Comparison of ENCODE assay signal across 13 cellular contexts in the genomic region with DNA sequence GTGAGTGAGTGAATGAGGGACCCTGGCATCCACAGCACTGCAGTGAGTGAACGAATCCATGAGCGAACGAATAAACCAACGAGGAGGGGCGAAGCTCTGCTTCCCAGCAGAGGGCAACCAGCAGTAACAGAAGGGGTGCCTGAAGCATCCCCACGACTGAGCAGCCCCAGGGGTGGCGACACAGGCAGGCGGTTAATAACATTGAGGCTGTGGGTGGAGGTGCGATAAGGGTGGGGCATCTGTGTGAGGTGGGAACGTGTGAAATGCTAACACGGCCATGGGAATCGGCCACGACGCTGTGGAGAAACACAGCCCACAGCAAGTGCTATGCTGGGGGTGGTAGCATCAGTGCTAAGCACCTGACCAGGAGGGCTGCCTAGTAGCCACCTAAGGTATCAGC.
A peak's percentile ranks its signal among the peaks of the same experiment; 100 is the strongest.
DNase-seq lines count a peak whose midpoint lies in the region; ATAC-seq and TF ChIP-seq lines count a peak whose summit lies in the region.
"Had no signal": no experiment of that assay in that cellular context is flagged by ENCODE, and none has a peak within 500 bp of the region (broad histone marks: within the 10 kb centered on the region; RNA-seq: fewer than 3 reads in every experiment).

No MANE protein-coding gene starts in this region.

- H2AFZ ChIP-seq in PC-3 (ENCODE audit: low read length): no peak overlapping the region
- H2AFZ ChIP-seq: GM23248 had no signal

- H3K4me2 ChIP-seq in PC-3 (ENCODE audit: low read length): no peak overlapping the region

- H3K4me3 Mint-ChIP-seq in CD8-positive, alpha-beta T cell: no peak overlapping the region
- peak overlapping the region in 1 of 7 donors; percentile 8 for H3K4me3 Mint-ChIP-seq in CD8-positive, alpha-beta memory T cell
- peak overlapping the region; percentile 50 to 65 for H3K4me3 Mint-ChIP-seq in effector memory CD8-positive, alpha-beta T cell
- peak overlapping the region; percentile 80 for H3K4me3 Mint-ChIP-seq in natural killer cell
- H3K4me3 Mint-ChIP-seq: CD14-positive monocyte, IgD-negative memory B cell had no signal

- TF ChIP-seq POLR2A in stomach (IDR thresholded peaks at IDR 0.05): no peak

- peaks cover 3% of the 10 kb centered on the region for H3K4me1 Mint-ChIP-seq in CD8-positive, alpha-beta T cell (ENCODE audit: low read depth)
- peaks cover 21 to 28% (median 24%) of the 10 kb centered on the region in 3 donors for H3K4me1 Mint-ChIP-seq in CD8-positive, alpha-beta memory T cell
- H3K4me1 Mint-ChIP-seq in effector memory CD8-positive, alpha-beta T cell (ENCODE audit: low read depth in 2 of 2): peaks cover 30% of the 10 kb centered on the region in 2 donors
- peaks cover 52 to 56% of the 10 kb centered on the region in 2 donors for H3K4me1 Mint-ChIP-seq in natural killer cell
- H3K4me1 Mint-ChIP-seq: CD14-positive monocyte had no signal

- DNase-seq in CD8-positive, alpha-beta T cell: peak in 2 of 7 experiments; percentile 4 to 19
- peak in 1 of 5 donors; percentile 30 for DNase-seq in CD8-positive, alpha-beta memory T cell
- DNase-seq in effector memory CD8-positive, alpha-beta T cell: peak; percentile 22 to 42 (median 31)
- DNase-seq in natural killer cell (peak; percentile 62), stomach (no peak), PC-3 (no peak)
- DNase-seq: Calu3, DMS 273 treated with DMSO at 0.1 percent for 48 hours, GM23248 had no signal

- H3F3A ChIP-seq in PC-3 (ENCODE audit: low read length, unreplicated experiment): no peaks in the 10 kb centered on the region

- H3K27ac Mint-ChIP-seq in CD8-positive, alpha-beta T cell: peak overlapping the region; percentile 74
- peak overlapping the region in 5 of 8 donors; percentile 4 to 64 (median 28) for H3K27ac Mint-ChIP-seq in CD8-positive, alpha-beta memory T cell
- peak overlapping the region; percentile 41 to 62 for H3K27ac Mint-ChIP-seq in effector memory CD8-positive, alpha-beta T cell
- H3K27ac Mint-ChIP-seq in natural killer cell: peak overlapping the region; percentile 72 to 80
- H3K27ac Mint-ChIP-seq: IgD-negative memory B cell had no signal

- no peaks in the 10 kb centered on the region for H3K27me3 ChIP-seq in CD8-positive, alpha-beta T cell (ENCODE audit: insufficient read depth, low read length)
- no peaks in the 10 kb centered on the region for H3K27me3 ChIP-seq in CD8-positive, alpha-beta memory T cell (ENCODE audit: insufficient read depth, low read length, poor library complexity, severe bottlenecking)
- H3K27me3 ChIP-seq in stomach (no peaks in the 10 kb centered on the region), PC-3 (ENCODE audit: low read length) (no peaks in the 10 kb centered on the region)

- H3K4me1 ChIP-seq in CD8-positive, alpha-beta T cell (ENCODE audit: insufficient read depth, low read length): no peaks in the 10 kb centered on the region
- peaks cover 4% of the 10 kb centered on the region for H3K4me1 ChIP-seq in CD8-positive, alpha-beta memory T cell (ENCODE audit: insufficient read depth, low read length)
- H3K4me1 ChIP-seq in stomach: no peaks in the 10 kb centered on the region
- no peaks in the 10 kb centered on the region for H3K4me1 ChIP-seq in PC-3 (ENCODE audit: insufficient read depth, low read length)

- peaks cover 3% of the 10 kb centered on the region for H3K36me3 ChIP-seq in CD8-positive, alpha-beta T cell (ENCODE audit: insufficient read depth, low read length)
- peaks cover 34% of the 10 kb centered on the region for H3K36me3 ChIP-seq in CD8-positive, alpha-beta memory T cell (ENCODE audit: insufficient read depth, low read length)
- H3K36me3 ChIP-seq in stomach: peaks cover 42 to 93% (median 91%) of the 10 kb centered on the region in 4 donors
- peaks cover 37% of the 10 kb centered on the region for H3K36me3 ChIP-seq in PC-3 (ENCODE audit: low read depth, low read length)

- WGBS in stomach, 5 donors: 80 to 88% (median 83%) methylated on average over 14 of the region's 14 CpGs

- no peak for ATAC-seq in CD8-positive, alpha-beta T cell
- peak; percentile 98 for ATAC-seq in effector memory CD8-positive, alpha-beta T cell (replicated peaks)
- ATAC-seq in natural killer cell: peak; percentile 90 to 98 (median 96)
- ATAC-seq in PC-3: no peak
- no peak for ATAC-seq in HG02571 (IDR thresholded peaks at IDR 0.05; ENCODE audit: unreplicated experiment)
- ATAC-seq: HCT116 had no signal

- H3K79me2 ChIP-seq in PC-3 (ENCODE audit: low read length): no peaks in the 10 kb centered on the region

- H4K20me1 ChIP-seq in PC-3 (ENCODE audit: low read length): no peaks in the 10 kb centered on the region

- H3K27ac ChIP-seq in CD8-positive, alpha-beta T cell (ENCODE audit: low read depth, low read length): no peak overlapping the region
- H3K27ac ChIP-seq in CD8-positive, alpha-beta memory T cell (ENCODE audit: low read depth, low read length): no peak overlapping the region
- H3K27ac ChIP-seq in stomach (no peak overlapping the region), PC-3 (ENCODE audit: low read length) (no peak overlapping the region)
- H3K27ac ChIP-seq: GM23248 had no signal

- no peak for TF ChIP-seq EP300 in stomach (IDR thresholded peaks at IDR 0.05)

- peaks cover 13% of the 10 kb centered on the region for H3K9me3 Mint-ChIP-seq in CD8-positive, alpha-beta T cell
- peaks cover 6 to 33% (median 25%) of the 10 kb centered on the region in 5 donors for H3K9me3 Mint-ChIP-seq in CD8-positive, alpha-beta memory T cell
- peaks cover 4 to 26% of the 10 kb centered on the region in 2 donors for H3K9me3 Mint-ChIP-seq in effector memory CD8-positive, alpha-beta T cell
- peaks cover 6 to 12% of the 10 kb centered on the region in 2 donors for H3K9me3 Mint-ChIP-seq in natural killer cell

- no peak for TF ChIP-seq CTCF in CD8-positive, alpha-beta T cell (IDR thresholded peaks at IDR 0.05)
- TF ChIP-seq CTCF in natural killer cell (IDR thresholded peaks at IDR 0.05): no peak
- TF ChIP-seq CTCF in stomach (IDR thresholded peaks at IDR 0.05): no peak
- TF ChIP-seq CTCF in PC-3 (conservative IDR thresholded peaks at IDR 0.05; ENCODE audit: low read depth, low read length): no peak

- POLR2A ChIA-PET in CD8-positive, alpha-beta T cell (lab: Charles Lee): no interaction called here
- POLR2A ChIA-PET in CD8-positive, alpha-beta memory T cell (lab: Charles Lee): no interaction called here
- POLR2A ChIA-PET in PC-3 (lab: Charles Lee; ENCODE audit: unreplicated experiment): no interaction called here

- CTCF ChIA-PET in CD8-positive, alpha-beta T cell (lab: Charles Lee): no interaction called here
- CTCF ChIA-PET in CD8-positive, alpha-beta memory T cell (lab: Charles Lee): no interaction called here
- CTCF ChIA-PET in PC-3 (lab: Charles Lee): no interaction called here

- no peaks in the 10 kb centered on the region for H3K9me2 ChIP-seq in PC-3 (replicated peaks; ENCODE audit: low read length)

- H3K9me3 ChIP-seq in CD8-positive, alpha-beta T cell (ENCODE audit: low read length): peaks cover 5% of the 10 kb centered on the region
- H3K9me3 ChIP-seq in CD8-positive, alpha-beta memory T cell (ENCODE audit: low read length): peaks cover 5% of the 10 kb centered on the region
- H3K9me3 ChIP-seq in stomach (peaks cover 5 to 23% (median 17%) of the 10 kb centered on the region in 4 donors), PC-3 (ENCODE audit: low read length) (no peaks in the 10 kb centered on the region)

- H3K4me3 ChIP-seq in CD8-positive, alpha-beta T cell (ENCODE audit: low read depth, low read length): no peak overlapping the region
- H3K4me3 ChIP-seq in CD8-positive, alpha-beta memory T cell (ENCODE audit: low read length): no peak overlapping the region
- H3K4me3 ChIP-seq in stomach (no peak overlapping the region), PC-3 (ENCODE audit: low read length) (no peak overlapping the region)
- H3K4me3 ChIP-seq: GM23248 had no signal

- intact Hi-C loops in CD8-positive, alpha-beta T cell (cut with DNase I, micrococcal nuclease): no loop called here
- intact Hi-C loops in natural killer cell (cut with micrococcal nuclease) (no loop called here), stomach (cut with DNase I; ENCODE audit: low total_unique reads) (no loop called here), PC-3 (cut with micrococcal nuclease) (no loop called here)

- H3K9ac ChIP-seq in PC-3 (ENCODE audit: low read length): no peak overlapping the region
- H3K9ac ChIP-seq: GM23248 had no signal

- BruUV-seq in PC-3 (replicated peaks; lab: Mats Ljungman, UMichigan): no TSS peak

- H3K36me3 Mint-ChIP-seq in CD8-positive, alpha-beta T cell: peaks cover 78% of the 10 kb centered on the region
- peaks cover 49 to 79% (median 75%) of the 10 kb centered on the region in 3 donors for H3K36me3 Mint-ChIP-seq in CD8-positive, alpha-beta memory T cell
- H3K36me3 Mint-ChIP-seq in effector memory CD8-positive, alpha-beta T cell (ENCODE audit: insufficient read depth): peaks cover 33% of the 10 kb centered on the region
- H3K36me3 Mint-ChIP-seq in natural killer cell: peaks cover 43% of the 10 kb centered on the region

- no peaks in the 10 kb centered on the region for H3K27me3 Mint-ChIP-seq in CD8-positive, alpha-beta T cell (ENCODE audit: low read depth)
- no peaks in the 10 kb centered on the region for H3K27me3 Mint-ChIP-seq in CD8-positive, alpha-beta memory T cell
- H3K27me3 Mint-ChIP-seq in effector memory CD8-positive, alpha-beta T cell: no peaks in the 10 kb centered on the region
- H3K27me3 Mint-ChIP-seq in natural killer cell (ENCODE audit: low read depth in 2 of 2): no peaks in the 10 kb centered on the region
- H3K27me3 Mint-ChIP-seq: IgD-negative memory B cell had no signal

Comparison
In these comparisons a context has a peak if more than half of its experiments do, and no peak if none do; other contexts are left out.
1. ATAC-seq: peak in effector memory CD8-positive, alpha-beta T cell (single experiment) and natural killer cell (3 of 3); none in CD8-positive, alpha-beta T cell (single experiment), PC-3 (single experiment) and HG02571 (single experiment).
2. DNase-seq: peak in effector memory CD8-positive, alpha-beta T cell (3 of 3) and natural killer cell (single experiment); none in stomach (single experiment) and PC-3 (single experiment).
3. Peak in every context shown above with its lines, with median percentiles within 50 percentile points of each other: H3K27ac Mint-ChIP-seq.